Comparison of ENCODE assay signal across 28 cellular contexts in the genomic region with DNA sequence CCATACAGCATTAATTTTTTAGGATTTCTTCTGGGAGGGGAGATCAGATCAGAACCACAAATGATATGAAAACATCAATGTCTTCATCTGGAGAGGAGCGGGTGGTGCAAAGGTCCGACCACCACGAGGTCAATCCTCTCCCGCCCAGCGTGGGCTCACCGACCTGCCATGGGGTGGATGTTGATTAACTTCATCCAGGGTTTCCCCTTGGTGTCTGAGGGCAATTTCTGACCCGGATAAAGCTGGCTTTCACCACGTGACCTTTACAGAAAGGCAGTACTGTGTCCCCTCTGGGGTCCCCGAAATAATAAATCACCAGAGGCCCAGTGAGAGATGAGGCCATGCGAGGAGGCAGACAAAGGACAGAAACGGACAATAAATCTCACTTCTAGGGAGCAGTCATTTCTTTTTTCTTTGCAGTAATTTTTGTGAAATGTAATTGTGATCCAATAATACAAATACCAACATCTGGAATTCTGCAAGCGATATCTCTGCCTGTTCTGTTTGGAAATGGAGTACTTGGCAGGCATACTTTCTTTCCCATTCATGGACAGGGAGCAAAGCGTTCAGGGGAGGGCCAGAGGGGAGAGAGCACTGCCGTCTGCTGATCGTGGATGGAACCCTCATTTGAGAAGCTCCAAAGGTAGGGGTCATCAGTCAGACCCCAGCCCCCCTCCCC. TPM values are rescaled to one million over a fixed set of nuclear protein-coding genes. Genes with fewer than 3 reads are reported as not detected.
A peak's percentile ranks its signal among the peaks of the same experiment; 100 is the strongest.
DNase-seq lines count a peak whose midpoint lies in the region; ATAC-seq and TF ChIP-seq lines count a peak whose summit lies in the region.
"Had no signal": no experiment of that assay in that cellular context is flagged by ENCODE, and none has a peak within 500 bp of the region (broad histone marks: within the 10 kb centered on the region; RNA-seq: fewer than 3 reads in every experiment).

No MANE protein-coding gene starts in this region.

- H3K27me3 ChIP-seq in SJSA1 (replicated peaks) (no peaks in the 10 kb centered on the region), transverse colon (no peaks in the 10 kb centered on the region)
- H3K27me3 ChIP-seq: ascending aorta had no signal

- TF ChIP-seq EP300 in transverse colon (IDR thresholded peaks at IDR 0.05; ENCODE audit: low read depth), result no peak

- DNase-seq in SJSA1 (ENCODE audit: low read depth in 1 of 2, low spot score in 2 of 2), result no peak
- peak; percentile 31 for DNase-seq in fibroblast of mammary gland (ENCODE audit: low read depth)
- no peak for DNase-seq in mesothelial cell of epicardium (ENCODE audit: low spot score in 2 of 2, unreplicated experiment in 2 of 2)
- no peak for DNase-seq in transverse colon
- no peak for DNase-seq in stimulated activated effector memory CD8-positive, alpha-beta T cell treated with anti-CD3 and anti-CD28 coated beads, Interleukin-12 subunit alpha, Interleukin-12 subunit beta, amount 100 ng/mL, for 72 hours (ENCODE audit: low spot score in 2 of 2)
- DNase-seq: activated CD4-positive, alpha-beta T cell treated with anti-CD3 and anti-CD28 coated beads for 48 hours; activated T-cell treated with anti-CD3 and anti-CD28 coated beads, Interleukin-2, amount 50 U/mL, for 72 hours; central memory CD4-positive, alpha-beta T cell; DND-41; dorsolateral prefrontal cortex; HFFc6; hypothalamus; NCI-H1694; NCI-H2171 treated with DMSO at 0.1 percent for 48 hours; NCI-H526 treated with DMSO at 0.1 percent for 48 hours; OCI-M1; SHP77; stimulated activated CD4-positive, alpha-beta T cell treated with anti-CD3 and anti-CD28 coated beads, Interleukin-15, amount 100 ng/mL, for 24 hours; stimulated activated CD8-positive, alpha-beta memory T cell treated with anti-CD3 and anti-CD28 coated beads, Interleukin-4, amount 100 ng/mL, for 48 hours; substantia nigra had no signal

- peak overlapping the region; percentile 79 for H3K27ac ChIP-seq in SJSA1
- peak overlapping the region; percentile 36 to 84 (median 72) for H3K27ac ChIP-seq in transverse colon
- H3K27ac ChIP-seq: dorsolateral prefrontal cortex, KMS-11 had no signal

- ATAC-seq in HG03457 (IDR thresholded peaks at IDR 0.05; ENCODE audit: unreplicated experiment) (no peak), HG03432 (IDR thresholded peaks at IDR 0.05; ENCODE audit: unreplicated experiment) (no peak)
- no peak for ATAC-seq in stimulated activated effector memory CD8-positive, alpha-beta T cell treated with anti-CD3 and anti-CD28 coated beads, Interleukin-12 subunit alpha, Interleukin-12 subunit beta, amount 100 ng/mL, for 72 hours
- ATAC-seq: activated T-cell treated with anti-CD3 and anti-CD28 coated beads, Interleukin-2, amount 50 U/mL, for 72 hours had no signal

- no peak overlapping the region for H3K4me3 Mint-ChIP-seq in mesothelial cell of epicardium
- H3K4me3 Mint-ChIP-seq in stimulated activated effector memory CD8-positive, alpha-beta T cell treated with anti-CD3 and anti-CD28 coated beads, Interleukin-12 subunit alpha, Interleukin-12 subunit beta, amount 100 ng/mL, for 72 hours, result no peak overlapping the region
- H3K4me3 Mint-ChIP-seq: activated naive CD4-positive, alpha-beta T cell treated with anti-CD3 and anti-CD28 coated beads, Interleukin-2, amount 50 U/mL, for 24 hours; activated T-cell treated with anti-CD3 and anti-CD28 coated beads, Interleukin-2, amount 50 U/mL, for 72 hours; HFFc6 had no signal

- TF ChIP-seq CTCF in fibroblast of mammary gland (conservative IDR thresholded peaks at IDR 0.05; ENCODE audit: control insufficient read depth, insufficient read depth, low read depth, low read length), result no peak
- TF ChIP-seq CTCF in mesothelial cell of epicardium (IDR thresholded peaks at IDR 0.05; ENCODE audit: unreplicated experiment), result no peak
- TF ChIP-seq CTCF in transverse colon (IDR thresholded peaks at IDR 0.05), result no peak

- H3K9me3 Mint-ChIP-seq in mesothelial cell of epicardium, result no peaks in the 10 kb centered on the region
- no peaks in the 10 kb centered on the region for H3K9me3 Mint-ChIP-seq in stimulated activated effector memory CD8-positive, alpha-beta T cell treated with anti-CD3 and anti-CD28 coated beads, Interleukin-12 subunit alpha, Interleukin-12 subunit beta, amount 100 ng/mL, for 72 hours
- H3K9me3 Mint-ChIP-seq: activated naive CD4-positive, alpha-beta T cell treated with anti-CD3 and anti-CD28 coated beads, Interleukin-2, amount 50 U/mL, for 24 hours; activated T-cell treated with anti-CD3 and anti-CD28 coated beads, Interleukin-2, amount 50 U/mL, for 72 hours; HFFc6 had no signal

- no peaks in the 10 kb centered on the region for H3K9me3 ChIP-seq in SJSA1 (replicated peaks)
- H3K9me3 ChIP-seq in transverse colon, result no peaks in the 10 kb centered on the region
- H3K9me3 ChIP-seq: ascending aorta had no signal

- WGBS in transverse colon (ENCODE audit: low coverage in 1 of 2), 2 donors, result 73 to 80% methylated on average over 1 to 15 of the region's 15 CpGs

- no peaks in the 10 kb centered on the region for H3K36me3 ChIP-seq in SJSA1
- no peaks in the 10 kb centered on the region for H3K36me3 ChIP-seq in transverse colon
- H3K36me3 ChIP-seq: ascending aorta had no signal

- no peaks in the 10 kb centered on the region for H3K36me3 Mint-ChIP-seq in mesothelial cell of epicardium
- H3K36me3 Mint-ChIP-seq in stimulated activated effector memory CD8-positive, alpha-beta T cell treated with anti-CD3 and anti-CD28 coated beads, Interleukin-12 subunit alpha, Interleukin-12 subunit beta, amount 100 ng/mL, for 72 hours, result no peaks in the 10 kb centered on the region
- H3K36me3 Mint-ChIP-seq: activated naive CD4-positive, alpha-beta T cell treated with anti-CD3 and anti-CD28 coated beads, Interleukin-2, amount 50 U/mL, for 24 hours had no signal

- H3K4me1 Mint-ChIP-seq in mesothelial cell of epicardium, result peaks cover 58% of the 10 kb centered on the region
- H3K4me1 Mint-ChIP-seq in stimulated activated effector memory CD8-positive, alpha-beta T cell treated with anti-CD3 and anti-CD28 coated beads, Interleukin-12 subunit alpha, Interleukin-12 subunit beta, amount 100 ng/mL, for 72 hours, result no peaks in the 10 kb centered on the region

- TF ChIP-seq POLR2A in transverse colon (IDR thresholded peaks at IDR 0.05), result no peak

- H3K4me1 ChIP-seq in SJSA1 (replicated peaks) (peaks cover 54% of the 10 kb centered on the region), transverse colon (peaks cover 16 to 24% (median 20%) of the 10 kb centered on the region in 4 donors)

- in situ Hi-C loops in transverse colon (cut with MboI; ENCODE audit: low pct_ligation_motif_present in 1 of 4, low pct_unique_long_range_greater_than_20kb in 1 of 4, low sequenced_read_pairs in 3 of 4), result no loop called here

- H3K27me3 Mint-ChIP-seq in mesothelial cell of epicardium (ENCODE audit: low read depth), result peaks cover 8% of the 10 kb centered on the region
- H3K27me3 Mint-ChIP-seq: activated naive CD4-positive, alpha-beta T cell treated with anti-CD3 and anti-CD28 coated beads, Interleukin-2, amount 50 U/mL, for 24 hours had no signal

- H3K27ac Mint-ChIP-seq in mesothelial cell of epicardium, result peak overlapping the region; percentile 98
- no peak overlapping the region for H3K27ac Mint-ChIP-seq in stimulated activated effector memory CD8-positive, alpha-beta T cell treated with anti-CD3 and anti-CD28 coated beads, Interleukin-12 subunit alpha, Interleukin-12 subunit beta, amount 100 ng/mL, for 72 hours
- H3K27ac Mint-ChIP-seq: activated naive CD4-positive, alpha-beta T cell treated with anti-CD3 and anti-CD28 coated beads, Interleukin-2, amount 50 U/mL, for 24 hours; activated T-cell treated with anti-CD3 and anti-CD28 coated beads, Interleukin-2, amount 50 U/mL, for 72 hours; HFFc6 had no signal

- no peak overlapping the region for H3K4me3 ChIP-seq in SJSA1
- no peak overlapping the region for H3K4me3 ChIP-seq in fibroblast of mammary gland (ENCODE audit: control insufficient read depth, low read depth, low read length)
- no peak overlapping the region for H3K4me3 ChIP-seq in transverse colon
- H3K4me3 ChIP-seq: ascending aorta, dorsolateral prefrontal cortex had no signal

- intact Hi-C loops in transverse colon (cut with DNase I; ENCODE audit: low total_unique reads), result no loop called here

RNA-seq across cellular contexts. Expression of a gene that starts 55.1 kb away (rescaled TPM):
- 0.24 TPM in 1 of 2 replicates, not detected in the other for total RNA-seq in SJSA1 (2014; rRNA removed; shearing (Covaris generic))
- total RNA-seq in mesothelial cell of epicardium (0.07 to 0.16 TPM in 2 of 3 replicates, not detected in the other), transverse colon (under 1 TPM in 1 of 4 donors, not detected in 3; 0.16 TPM)
- total RNA-seq: activated T-cell treated with anti-CD3 and anti-CD28 coated beads, Interleukin-2, amount 50 U/mL, for 72 hours; frontal cortex; lung microvascular endothelial cell; T-helper 1 cell treated with Interleukin-12 subunit alpha and Interleukin-12 subunit beta and Interleukin-4 antibody, amounts not matched to agents 30 ng/mL and 1 ng/mL, for 36 hours had no signal
